In the genomic region with DNA sequence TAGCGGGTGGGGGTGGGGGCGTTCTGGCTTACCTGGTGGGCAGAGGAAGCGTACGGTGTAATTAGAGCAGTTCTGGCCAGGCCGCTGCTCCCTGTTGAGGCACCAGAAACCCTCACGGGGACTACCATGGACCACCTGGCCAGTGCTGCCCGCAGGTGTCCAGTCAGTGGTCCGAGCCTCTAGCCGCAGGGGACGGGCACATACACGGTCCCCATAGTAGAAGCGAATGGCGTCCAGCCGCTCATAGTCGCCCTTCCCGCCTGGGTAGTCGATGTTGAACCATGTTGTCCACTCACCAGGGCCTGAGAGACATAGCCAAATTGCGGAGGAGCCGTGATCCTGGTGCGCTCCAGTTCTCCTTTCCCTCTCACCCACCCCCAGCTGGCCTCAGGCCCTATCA, we compare ENCODE assay signal across 30 cellular contexts. TPM values are rescaled to one million over a fixed set of nuclear protein-coding genes. Genes with fewer than 3 reads are reported as not detected.
"Had no signal": no experiment of that assay in that cellular context is flagged by ENCODE, and none has a peak within 500 bp of the region (broad histone marks: within the 10 kb centered on the region; RNA-seq: fewer than 3 reads in every experiment).

No MANE protein-coding gene starts in this region.

- DNase-seq: activated CD4-positive, alpha-beta T cell treated with anti-CD3 and anti-CD28 coated beads for 1 hour; activated CD4-positive, alpha-beta T cell treated with anti-CD3 and anti-CD28 coated beads for 4 hours; activated CD4-positive, alpha-beta T cell treated with anti-CD3 and anti-CD28 coated beads, Interleukin-2, amount 10 ng/mL, durations not matched to agents 7 days and 5 days; activated CD4-positive, alpha-beta T cell treated with anti-CD3 and anti-CD28 coated beads, Interleukin-2, amount 50 U/mL, for 48 hours; activated CD8-positive, alpha-beta memory T cell treated with anti-CD3 and anti-CD28 coated beads for 24 hours; activated CD8-positive, alpha-beta T cell treated with anti-CD3 and anti-CD28 coated beads for 36 hours; activated gamma-delta T cell; activated naive CD4-positive, alpha-beta T cell; activated naive CD4-positive, alpha-beta T cell treated with anti-CD3 and anti-CD28 coated beads, Interleukin-2, amount 50 U/mL, for 16 hours; activated T-cell treated with anti-CD3 and anti-CD28 coated beads, Interleukin-2, amount 50 U/mL, for 4 hours; amniotic stem cell; anterior cingulate cortex; brain microvascular endothelial cell; caudate nucleus; effector CD8-positive, alpha-beta T cell; esophagus squamous epithelium; foreskin melanocyte; T-helper 2 cell had no signal

- H3K27ac ChIP-seq: brain microvascular endothelial cell, epithelial cell of prostate, gastroesophageal sphincter, VCaP had no signal

- ATAC-seq: activated CD8-positive, alpha-beta T cell treated with anti-CD3 and anti-CD28 coated beads for 36 hours; activated T-cell treated with anti-CD3 and anti-CD28 coated beads, Interleukin-2, amount 50 U/mL, for 4 hours; activated T-helper 17 cell treated with anti-CD3 and anti-CD28 coated beads, Interleukin-2, amount 50 U/mL, for 72 hours; gastroesophageal sphincter; WTC11 had no signal

- H3K4me3 ChIP-seq: esophagus squamous epithelium, gastroesophageal sphincter had no signal

- H3K27me3 ChIP-seq: brain microvascular endothelial cell, esophagus squamous epithelium, gastroesophageal sphincter had no signal

- FAIRE-seq: astrocyte, colon, endometrium, endothelial cell of umbilical vein had no signal

- H3K4me3 Mint-ChIP-seq: activated CD4-positive, alpha-beta T cell treated with anti-CD3 and anti-CD28 coated beads, Interleukin-2, amount 10 ng/mL, durations not matched to agents 7 days and 5 days; activated CD8-positive, alpha-beta T cell treated with anti-CD3 and anti-CD28 coated beads for 36 hours; activated naive CD8-positive, alpha-beta T cell; activated T-cell treated with anti-CD3 and anti-CD28 coated beads, Interleukin-2, amount 50 U/mL, for 4 hours; activated T-helper 17 cell treated with anti-CD3 and anti-CD28 coated beads, Interleukin-2, amount 50 U/mL, for 72 hours; WTC11 had no signal

- H3K27ac Mint-ChIP-seq: activated CD4-positive, alpha-beta T cell treated with anti-CD3 and anti-CD28 coated beads, Interleukin-2, amount 10 ng/mL, durations not matched to agents 7 days and 5 days; activated CD8-positive, alpha-beta T cell treated with anti-CD3 and anti-CD28 coated beads for 36 hours; activated naive CD8-positive, alpha-beta T cell; activated T-helper 17 cell treated with anti-CD3 and anti-CD28 coated beads, Interleukin-2, amount 50 U/mL, for 72 hours; WTC11 had no signal

- H3K4me1 Mint-ChIP-seq: activated CD4-positive, alpha-beta T cell treated with anti-CD3 and anti-CD28 coated beads, Interleukin-2, amount 10 ng/mL, durations not matched to agents 7 days and 5 days; activated T-helper 17 cell treated with anti-CD3 and anti-CD28 coated beads, Interleukin-2, amount 50 U/mL, for 72 hours; WTC11 had no signal

- H3K36me3 Mint-ChIP-seq: activated naive CD8-positive, alpha-beta T cell; WTC11 had no signal

- H3K9me3 ChIP-seq: esophagus squamous epithelium, gastroesophageal sphincter had no signal

- H3K36me3 ChIP-seq: brain microvascular endothelial cell, esophagus squamous epithelium, gastroesophageal sphincter had no signal

- H3K27me3 Mint-ChIP-seq: activated CD4-positive, alpha-beta T cell treated with anti-CD3 and anti-CD28 coated beads, Interleukin-2, amount 10 ng/mL, durations not matched to agents 7 days and 5 days; activated CD8-positive, alpha-beta T cell treated with anti-CD3 and anti-CD28 coated beads for 36 hours; activated naive CD8-positive, alpha-beta T cell; activated T-helper 17 cell treated with anti-CD3 and anti-CD28 coated beads, Interleukin-2, amount 50 U/mL, for 72 hours had no signal

- H3K9me3 Mint-ChIP-seq: activated CD4-positive, alpha-beta T cell treated with anti-CD3 and anti-CD28 coated beads, Interleukin-2, amount 10 ng/mL, durations not matched to agents 7 days and 5 days; activated CD8-positive, alpha-beta T cell treated with anti-CD3 and anti-CD28 coated beads for 36 hours; activated T-cell treated with anti-CD3 and anti-CD28 coated beads, Interleukin-2, amount 50 U/mL, for 4 hours; activated T-helper 17 cell treated with anti-CD3 and anti-CD28 coated beads, Interleukin-2, amount 50 U/mL, for 72 hours; WTC11 had no signal

RNA-seq across cellular contexts. Expression of a gene that starts 4.5 kb away (rescaled TPM):
- total RNA-seq: activated CD8-positive, alpha-beta T cell treated with anti-CD3 and anti-CD28 coated beads for 36 hours; dermis microvascular lymphatic vessel endothelial cell; endothelial cell of umbilical vein; T-helper 1 cell treated with Interleukin-12 subunit alpha and Interleukin-12 subunit beta and Interleukin-4 antibody, amounts not matched to agents 30 ng/mL and 1 ng/mL, for 36 hours; WTC11 had no signal
